Comparison of ENCODE assay signal across 1 cellular context in genomic region chr15:90083954-90084607, GRCh38.
TF ChIP-seq lines count a peak whose summit lies in the region.

No MANE protein-coding gene starts in this region.

TF ChIP-seq in endothelial cell of umbilical vein, 7 proteins besides CTCF, POLR2A, EP300 and RAD21:
- TF ChIP-seq EZH2 (IDR thresholded peaks at IDR 0.05; ENCODE audit: borderline replicate concordance, low read depth, low read length, severe bottlenecking): no peak
- TF ChIP-seq POLR2AphosphoS5 (IDR thresholded peaks at IDR 0.05; ENCODE audit: insufficient read depth, low read depth, low read length): no peak
- no peak for TF ChIP-seq FOS (IDR thresholded peaks at IDR 0.05; ENCODE audit: borderline replicate concordance, insufficient read depth, low read length)
- TF ChIP-seq JUN (IDR thresholded peaks at IDR 0.05; ENCODE audit: borderline replicate concordance, insufficient read depth, insufficient read length, low read depth): no peak
- TF ChIP-seq GATA2 (IDR thresholded peaks at IDR 0.05; ENCODE audit: insufficient read depth, insufficient read length, low read depth, low read length): no peak
- no peak for TF ChIP-seq MAX (IDR thresholded peaks at IDR 0.05; ENCODE audit: insufficient read depth, insufficient read length)
- TF ChIP-seq MYC (IDR thresholded peaks at IDR 0.05; ENCODE audit: low read depth, low read length): no peak
TF ChIP-seq in endothelial cell of umbilical vein: peak in this region for 0.
